8 cellular contexts compared by ENCODE assay signal in genomic region chr6:36197739-36198221, GRCh38. TPM values are rescaled to one million over a fixed set of nuclear protein-coding genes. Genes with fewer than 3 reads are reported as not detected.
DNase-seq lines count a peak whose midpoint lies in the region; ATAC-seq and TF ChIP-seq lines count a peak whose summit lies in the region.

No MANE protein-coding gene starts in this region.

- no peaks in the 10 kb centered on the region for H4K20me1 ChIP-seq in OCI-LY7 (ENCODE audit: insufficient read depth, low read length)

- no peaks in the 10 kb centered on the region for H3K79me2 ChIP-seq in OCI-LY7 (ENCODE audit: insufficient read depth, low read depth, low read length)

- intact Hi-C loops in OCI-LY7 (cut with micrococcal nuclease; ENCODE audit: unreplicated experiment) = loop anchor here (2.0 kb wide), 1 partner anchor 77 kb away; no protein-coding TSS in a partner anchor

- no TSS peak for BruUV-seq in OCI-LY7 (replicated peaks; lab: Mats Ljungman, UMichigan)

- H3K27ac Mint-ChIP-seq in progenitor cell of endocrine pancreas = peak overlapping the region; percentile 98

- H3K36me3 Mint-ChIP-seq in progenitor cell of endocrine pancreas (ENCODE audit: insufficient read depth) = peaks cover 18% of the 10 kb centered on the region

- peak overlapping the region; percentile 90 for H3K4me2 ChIP-seq in OCI-LY7 (ENCODE audit: low read length)

- H3K9me3 ChIP-seq in OCI-LY7 (ENCODE audit: low read length) = no peaks in the 10 kb centered on the region

- H3K36me3 ChIP-seq in OCI-LY7 (ENCODE audit: insufficient read depth, low read length) = peaks cover 25% of the 10 kb centered on the region

- peak; percentile 80 for DNase-seq in G401 (ENCODE audit: low spot score)
- DNase-seq in OCI-LY7 (ENCODE audit: low spot score) = no peak
- DNase-seq in epithelial cell of proximal tubule (ENCODE audit: low read depth) = no peak
- DNase-seq in progenitor cell of endocrine pancreas (ENCODE audit: low spot score, unreplicated experiment) = no peak
- DNase-seq in NCI-H2107 (lab: John Stamatoyannopoulos, UW) = no peak
- DNase-seq in RPMI8226 = no peak

- peaks cover 27% of the 10 kb centered on the region for H3K4me1 ChIP-seq in OCI-LY7 (ENCODE audit: insufficient read depth, low read length, poor library complexity, severe bottlenecking)

- H3K9me2 ChIP-seq in OCI-LY7 (ENCODE audit: insufficient read depth, low read length) = no peaks in the 10 kb centered on the region

- H3K27me3 Mint-ChIP-seq in progenitor cell of endocrine pancreas = no peaks in the 10 kb centered on the region

- H3K4me3 ChIP-seq in OCI-LY7 (ENCODE audit: low read depth, low read length, poor library complexity, severe bottlenecking) (peak overlapping the region; percentile 83), epithelial cell of proximal tubule (ENCODE audit: low read depth, low read length) (peak overlapping the region; percentile 82)

- CTCF ChIA-PET in OCI-LY7 (lab: Charles Lee; ENCODE audit: unreplicated experiment) = no interaction called here

- H3K4me3 Mint-ChIP-seq in progenitor cell of endocrine pancreas (ENCODE audit: low read depth) = peak overlapping the region; percentile 88

- H3K27ac ChIP-seq in OCI-LY7 (ENCODE audit: low read depth, low read length, poor library complexity, severe bottlenecking) = no peak overlapping the region

- in situ Hi-C loops in G401 (cut with HindIII; ENCODE audit: low sequenced_read_pairs) = no loop called here

- H3K4me1 Mint-ChIP-seq in progenitor cell of endocrine pancreas (ENCODE audit: low read depth) = peaks cover 19% of the 10 kb centered on the region

- POLR2A ChIA-PET in OCI-LY7 (lab: Charles Lee) = interaction anchor here (1.3 kb wide), 1 partner anchor 12 kb away, joined by 4 read pairs; no protein-coding TSS in a partner anchor

- ATAC-seq in HG02642 (IDR thresholded peaks at IDR 0.05; ENCODE audit: poor library complexity, unreplicated experiment) (no peak), GM18502 (IDR thresholded peaks at IDR 0.05; ENCODE audit: poor library complexity, unreplicated experiment) (no peak)

- TF ChIP-seq CTCF in OCI-LY7 (conservative IDR thresholded peaks at IDR 0.05; ENCODE audit: low read length) (no peak), epithelial cell of proximal tubule (conservative IDR thresholded peaks at IDR 0.05; ENCODE audit: low read depth, low read length) (no peak), progenitor cell of endocrine pancreas (IDR thresholded peaks at IDR 0.05; ENCODE audit: unreplicated experiment) (no peak)

- peak overlapping the region; percentile 80; the same call in 1 of the 2 replicates for H2AFZ ChIP-seq in OCI-LY7 (ENCODE audit: low read length)

- H3K9me3 Mint-ChIP-seq in progenitor cell of endocrine pancreas (ENCODE audit: low read depth) = no peaks in the 10 kb centered on the region

RNA-seq across cellular contexts. Expression of gene BRPF3, which starts 1.2 kb away (rescaled TPM):
- 11.8 and 13.9 TPM in 2 replicates for total RNA-seq in G401 (2014; rRNA removed; shearing (Covaris generic))
- 3.9 and 10.4 TPM in 2 replicates for total RNA-seq in OCI-LY7 (2014; rRNA removed; shearing (Covaris generic))
- 11.0 and 12.0 TPM in 2 replicates for total RNA-seq in OCI-LY7 (2022)
- 7.1 and 11.4 TPM in 2 replicates for total RNA-seq in epithelial cell of proximal tubule
- total RNA-seq in progenitor cell of endocrine pancreas = 65.8 and 73.1 TPM in 2 replicates
